In the genomic region with DNA sequence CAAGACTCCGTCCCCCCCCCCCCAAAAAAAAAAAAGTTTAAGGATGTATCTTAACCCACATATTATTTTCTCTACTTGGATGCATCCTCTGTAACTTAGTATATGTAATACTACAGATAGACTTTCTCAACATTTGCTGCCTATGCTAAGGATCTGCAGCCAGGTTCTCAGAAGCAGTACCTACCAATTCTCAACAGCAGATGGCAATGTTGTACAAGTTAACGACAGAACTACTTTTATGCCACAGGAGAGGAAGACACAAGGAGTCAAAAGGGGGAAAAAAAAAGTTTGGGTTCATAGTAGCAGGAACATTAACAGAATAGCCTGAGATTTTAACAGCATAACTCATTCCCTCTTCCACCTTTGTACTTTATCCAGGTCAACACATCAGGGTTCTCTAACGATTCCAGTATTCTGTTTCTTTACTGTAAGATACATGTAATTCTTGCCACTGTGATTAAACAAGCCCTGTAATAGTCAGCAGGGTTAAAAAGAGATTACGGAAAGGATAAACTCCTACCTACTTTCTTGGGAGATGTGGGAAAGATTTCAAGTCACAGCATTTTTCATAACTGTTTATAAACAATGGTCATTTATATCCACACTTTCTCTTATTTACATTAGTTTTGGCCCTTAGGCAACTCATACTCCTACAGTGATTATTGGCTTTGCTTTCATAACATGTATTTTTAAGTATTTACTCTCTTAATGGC, we compare ENCODE assay signal across 8 cellular contexts. TPM values are rescaled to one million over a fixed set of nuclear protein-coding genes. Genes with fewer than 3 reads are reported as not detected.
DNase-seq lines count a peak whose midpoint lies in the region; ATAC-seq and TF ChIP-seq lines count a peak whose summit lies in the region.

No MANE protein-coding gene starts in this region.

- H3K36me3 Mint-ChIP-seq in activated naive CD4-positive, alpha-beta T cell treated with anti-CD3 and anti-CD28 coated beads, Interleukin-2, amount 10 ng/mL, durations not matched to agents 7 days and 5 days: peaks cover 37% of the 10 kb centered on the region

- H3K79me2 ChIP-seq in parathyroid adenoma: peaks cover 6% of the 10 kb centered on the region

- DNase-seq in DMS153 treated with DMSO at 0.1 percent for 48 hours (lab: John Stamatoyannopoulos, UW; ENCODE audit: unreplicated experiment) (peak; percentile 66), HuH-7 (ENCODE audit: low spot score) (peak; percentile 36), NOMO-1 treated with DMSO at 0.1 percent for 48 hours (lab: John Stamatoyannopoulos, UW; ENCODE audit: unreplicated experiment) (peak; percentile 81), germinal center (ENCODE audit: low spot score) (peak; percentile 57), posterior vena cava (ENCODE audit: low spot score) (no peak)
- peak; percentile 58 for DNase-seq in activated naive CD4-positive, alpha-beta T cell treated with anti-CD3 and anti-CD28 coated beads, Interleukin-2, amount 10 ng/mL, durations not matched to agents 7 days and 5 days

- H3K4me3 ChIP-seq in parathyroid adenoma (ENCODE audit: low read depth, low read length): no peak overlapping the region

- H3K9ac ChIP-seq in parathyroid adenoma: no peak overlapping the region

- no peaks in the 10 kb centered on the region for H3K9me3 ChIP-seq in parathyroid adenoma (ENCODE audit: control insufficient read depth, low read length)

- no peaks in the 10 kb centered on the region for H3K27me3 Mint-ChIP-seq in activated naive CD4-positive, alpha-beta T cell treated with anti-CD3 and anti-CD28 coated beads, Interleukin-2, amount 10 ng/mL, durations not matched to agents 7 days and 5 days

- H3K9me3 Mint-ChIP-seq in activated naive CD4-positive, alpha-beta T cell treated with anti-CD3 and anti-CD28 coated beads, Interleukin-2, amount 10 ng/mL, durations not matched to agents 7 days and 5 days: no peaks in the 10 kb centered on the region

- intact Hi-C loops in posterior vena cava (cut with DNase I): loop anchor here in 1 of 2 donors (2.0 kb wide), 1 partner anchor 170 kb away; no protein-coding TSS in a partner anchor

- CTCF ChIA-PET in activated naive CD4-positive, alpha-beta T cell treated with anti-CD3 and anti-CD28 coated beads, Interleukin-2, amount 10 ng/mL, durations not matched to agents 7 days and 5 days (lab: Charles Lee): interaction anchor here (0.7 to 8.3 kb wide), 8 partner anchors 8 to 807 kb away, joined by 3 to 100 read pairs (median 6); no protein-coding TSS in a partner anchor

- peak; percentile 78 for TF ChIP-seq CTCF in parathyroid adenoma (IDR thresholded peaks at IDR 0.05)

- peaks cover 22% of the 10 kb centered on the region for H3K4me1 Mint-ChIP-seq in activated naive CD4-positive, alpha-beta T cell treated with anti-CD3 and anti-CD28 coated beads, Interleukin-2, amount 10 ng/mL, durations not matched to agents 7 days and 5 days

- no peak overlapping the region for H2AFZ ChIP-seq in parathyroid adenoma

- H3K4me3 Mint-ChIP-seq in activated naive CD4-positive, alpha-beta T cell treated with anti-CD3 and anti-CD28 coated beads, Interleukin-2, amount 10 ng/mL, durations not matched to agents 7 days and 5 days: no peak overlapping the region

- H3K4me1 ChIP-seq in parathyroid adenoma: peaks cover 2% of the 10 kb centered on the region

- no peak for ATAC-seq in HG03175 (IDR thresholded peaks at IDR 0.05; ENCODE audit: unreplicated experiment)

- peaks cover 2% of the 10 kb centered on the region for H3K36me3 ChIP-seq in parathyroid adenoma (ENCODE audit: control insufficient read depth, insufficient read depth, low read length)

- H3K27ac Mint-ChIP-seq in activated naive CD4-positive, alpha-beta T cell treated with anti-CD3 and anti-CD28 coated beads, Interleukin-2, amount 10 ng/mL, durations not matched to agents 7 days and 5 days: no peak overlapping the region

- H3K27ac ChIP-seq in parathyroid adenoma: peak overlapping the region; percentile 34

- H3K4me2 ChIP-seq in parathyroid adenoma (ENCODE audit: low read length): no peak overlapping the region

- no peaks in the 10 kb centered on the region for H3K27me3 ChIP-seq in parathyroid adenoma (ENCODE audit: control insufficient read depth, insufficient read depth, low read length)

RNA-seq across cellular contexts. Expression of a gene that starts 5.7 kb away (rescaled TPM):
- total RNA-seq in posterior vena cava: 10 to 100 TPM; 68.7 to 86.2 TPM

RNA-seq across cellular contexts. Expression of a gene that starts 43.9 kb away (rescaled TPM):
- total RNA-seq in posterior vena cava: 100 to 1,000 TPM; 259 to 311 TPM
